17 cellular contexts compared by ENCODE assay signal in genomic region chr1:195243492-195243891, GRCh38.
DNase-seq lines count a peak whose midpoint lies in the region; ATAC-seq, FAIRE-seq and TF ChIP-seq lines count a peak whose summit lies in the region.
"Had no signal": no experiment of that assay in that cellular context is flagged by ENCODE, and none has a peak within 500 bp of the region (broad histone marks: within the 10 kb centered on the region; RNA-seq: fewer than 3 reads in every experiment).

No MANE protein-coding gene starts in this region.

- no peak for TF ChIP-seq RAD21 in A549 (conservative IDR thresholded peaks at IDR 0.05 in 1 of 2, IDR thresholded peaks at IDR 0.05 in 1 of 2)

- no peaks in the 10 kb centered on the region for H3K79me2 ChIP-seq in PC-9 (ENCODE audit: low read depth)

- no peak for FAIRE-seq in A549 (lab: Jason Lieb, UNC)
- peak; percentile 70 for FAIRE-seq in D721Med (lab: Jason Lieb, UNC)
- FAIRE-seq: GM12891, GM19239 had no signal

- DNase-seq in A549 (ENCODE audit: low read depth in 1 of 2, low spot score in 1 of 2), result no peak
- no peak for DNase-seq in D721Med (ENCODE audit: insufficient read length, low spot score)
- DNase-seq in PC-9, result no peak
- DNase-seq in Right ventricle myocardium superior, result no peak
- no peak for DNase-seq in Peyer's patch
- DNase-seq: 8988T; AML-193; Caco-2; CD4-positive, alpha-beta T cell; CD8-positive, alpha-beta T cell; DMS79 treated with DMSO at 0.1 percent for 48 hours; GF-D8 had no signal

- WGBS in A549 (ENCODE audit: missing lambda C conversion rate), result 82% methylated on average over 3 of the region's 3 CpGs

- no peaks in the 10 kb centered on the region for H3K27me3 ChIP-seq in PC-9 (ENCODE audit: insufficient read depth, low read depth)
- H3K27me3 ChIP-seq in Peyer's patch, result no peaks in the 10 kb centered on the region
- H3K27me3 ChIP-seq: BLaER1 treated with 17β-estradiol and CSF1 and Interleukin-3, amounts not matched to agents 10 nM and 100 nM had no signal

- TF ChIP-seq EP300 in A549 (IDR thresholded peaks at IDR 0.05), result no peak

- no peaks in the 10 kb centered on the region for H3K9me2 ChIP-seq in PC-9 (ENCODE audit: insufficient read depth)

- H3K4me2 ChIP-seq in A549, result no peak overlapping the region
- no peak overlapping the region for H3K4me2 ChIP-seq in PC-9
- H3K4me2 ChIP-seq: BLaER1 treated with 17β-estradiol and CSF1 and Interleukin-3, amounts not matched to agents 10 nM and 100 nM had no signal

- H3F3A ChIP-seq in PC-9 (ENCODE audit: insufficient read depth, low read depth), result no peaks in the 10 kb centered on the region

- H3K36me3 ChIP-seq in PC-9 (ENCODE audit: low read depth), result no peaks in the 10 kb centered on the region
- no peaks in the 10 kb centered on the region for H3K36me3 ChIP-seq in Peyer's patch
- H3K36me3 ChIP-seq: BLaER1 treated with 17β-estradiol and CSF1 and Interleukin-3, amounts not matched to agents 10 nM and 100 nM had no signal

- H2AFZ ChIP-seq in PC-9, result 0 out of 2 replicates have a peak overlapping the region, but pooled peaks have one; percentile 64

- no peak for TF ChIP-seq POLR2A in A549 (IDR thresholded peaks at IDR 0.05; ENCODE audit: low read length)
- no peak for TF ChIP-seq POLR2A in Peyer's patch (IDR thresholded peaks at IDR 0.05)

- POLR2A ChIA-PET in A549 (lab: Yijun Ruan, JAX), result no interaction called here
- POLR2A ChIA-PET in PC-9 (lab: Charles Lee; ENCODE audit: unreplicated experiment), result no interaction called here

- intact Hi-C loops in PC-9 (cut with micrococcal nuclease; ENCODE audit: unreplicated experiment), result no loop called here
- intact Hi-C loops in Right ventricle myocardium superior (cut with DNase I), result no loop called here

- TF ChIP-seq CTCF in A549 (IDR thresholded peaks at IDR 0.05), result no peak
- TF ChIP-seq CTCF in D721Med (IDR thresholded peaks at IDR 0.05; ENCODE audit: insufficient read depth, missing control alignments), result no peak
- no peak for TF ChIP-seq CTCF in PC-9 (conservative IDR thresholded peaks at IDR 0.05)
- no peak for TF ChIP-seq CTCF in Peyer's patch (IDR thresholded peaks at IDR 0.05)

- CTCF ChIA-PET in A549 (lab: Yijun Ruan, JAX), result no interaction called here
- CTCF ChIA-PET in PC-9 (lab: Charles Lee), result no interaction called here

- H3K9me3 ChIP-seq in A549 (no peaks in the 10 kb centered on the region), PC-9 (ENCODE audit: insufficient read depth, low read depth) (no peaks in the 10 kb centered on the region), Peyer's patch (no peaks in the 10 kb centered on the region)
- H3K9me3 ChIP-seq: Caco-2 had no signal

- no peak overlapping the region for H3K4me3 ChIP-seq in A549
- no peak overlapping the region for H3K4me3 ChIP-seq in PC-9
- H3K4me3 ChIP-seq in Peyer's patch, result no peak overlapping the region
- H3K4me3 ChIP-seq: BLaER1 treated with 17β-estradiol and CSF1 and Interleukin-3, amounts not matched to agents 10 nM and 100 nM had no signal

- H3K4me1 ChIP-seq in A549, result no peaks in the 10 kb centered on the region
- no peaks in the 10 kb centered on the region for H3K4me1 ChIP-seq in PC-9 (replicated peaks; ENCODE audit: insufficient read depth)
- H3K4me1 ChIP-seq in Peyer's patch, result no peaks in the 10 kb centered on the region
- H3K4me1 ChIP-seq: BLaER1 treated with 17β-estradiol and CSF1 and Interleukin-3, amounts not matched to agents 10 nM and 100 nM; Caco-2 had no signal

- no peaks in the 10 kb centered on the region for H4K20me1 ChIP-seq in PC-9 (ENCODE audit: insufficient read depth)
- H4K20me1 ChIP-seq: BLaER1 treated with 17β-estradiol and CSF1 and Interleukin-3, amounts not matched to agents 10 nM and 100 nM had no signal

- no peak overlapping the region for H3K27ac ChIP-seq in A549
- no peak overlapping the region for H3K27ac ChIP-seq in PC-9
- no peak overlapping the region for H3K27ac ChIP-seq in Peyer's patch
- H3K27ac ChIP-seq: BLaER1 treated with 17β-estradiol and CSF1 and Interleukin-3, amounts not matched to agents 10 nM and 100 nM; C4-2B had no signal

- no peak for ATAC-seq in A549
- no peak for ATAC-seq in GM21423 (IDR thresholded peaks at IDR 0.05; ENCODE audit: unreplicated experiment)
- no peak for ATAC-seq in Right ventricle myocardium superior (ENCODE audit: poor library complexity)
- ATAC-seq: CD8-positive, alpha-beta T cell had no signal

- BruUV-seq in PC-9 (replicated peaks; lab: Mats Ljungman, UMichigan), result no TSS peak

TF ChIP-seq in A549, 52 proteins besides CTCF, POLR2A, EP300 and RAD21:
- TF ChIP-seq EHMT2 (IDR thresholded peaks at IDR 0.05; ENCODE audit: low read depth), result no peak
- TF ChIP-seq E2F6 (IDR thresholded peaks at IDR 0.05; ENCODE audit: borderline replicate concordance, low read depth), result no peak
- no peak for TF ChIP-seq CBX2 (IDR thresholded peaks at IDR 0.05; ENCODE audit: borderline replicate concordance, low read depth)
- peak; percentile 77 for TF ChIP-seq MAFK (IDR thresholded peaks at IDR 0.05; ENCODE audit: partially characterized antibody)
